In the genomic region with DNA sequence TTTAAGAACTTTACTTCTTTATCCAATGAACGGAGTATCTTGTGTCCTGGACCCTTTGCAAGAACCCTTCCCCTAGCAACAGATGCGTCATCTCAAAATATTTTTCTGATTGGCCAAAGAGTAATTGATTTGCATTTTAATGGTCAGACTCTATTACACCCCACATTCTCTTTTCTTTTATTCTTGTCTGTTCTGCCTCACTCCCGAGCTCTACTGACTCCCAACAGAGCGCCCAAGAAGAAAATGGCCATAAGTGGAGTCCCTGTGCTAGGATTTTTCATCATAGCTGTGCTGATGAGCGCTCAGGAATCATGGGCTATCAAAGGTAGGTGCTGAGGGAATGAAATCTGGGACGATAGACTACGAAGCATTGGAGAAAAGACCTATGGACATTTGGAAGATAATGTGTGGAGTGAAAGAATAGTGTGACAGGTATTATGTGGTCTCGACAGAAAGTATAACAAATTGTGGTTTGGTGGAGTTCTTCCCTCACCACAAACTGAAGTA, we compare ENCODE assay signal across 9 cellular contexts. TPM values are rescaled to one million over a fixed set of nuclear protein-coding genes. Genes with fewer than 3 reads are reported as not detected.
DNase-seq lines count a peak whose midpoint lies in the region; ATAC-seq lines count a peak whose summit lies in the region.
"Had no signal": no experiment of that assay in that cellular context is flagged by ENCODE, and none has a peak within 500 bp of the region (broad histone marks: within the 10 kb centered on the region; RNA-seq: fewer than 3 reads in every experiment).

HLA-DRA (plus strand) TSS at position 180 of the 507 bp plus-strand sequence; CDS start at position 244, 64 bp downstream.

- no peaks in the 10 kb centered on the region for H3K27me3 ChIP-seq in aorta (ENCODE audit: control insufficient read depth in 1 of 2, insufficient read depth in 2 of 2, low read length in 1 of 2)

- H3K27ac ChIP-seq in aorta (ENCODE audit: low read depth in 1 of 2, low read length in 2 of 2) = no peak within 1 kb of the TSS
- H3K27ac ChIP-seq: neutrophil had no signal

- peaks cover 12% of the 10 kb centered on the region for H3K36me3 Mint-ChIP-seq in T-helper 2 cell treated with Interferon-gamma antibody and Interleukin-4, amounts not matched to agents 5 μg/mL and 100 μg/mL, for 36 hours (ENCODE audit: low read depth)
- peaks cover 3% of the 10 kb centered on the region for H3K36me3 Mint-ChIP-seq in effector memory CD8-positive, alpha-beta T cell (ENCODE audit: insufficient read depth)

- no peaks in the 10 kb centered on the region for H3K4me1 ChIP-seq in aorta (ENCODE audit: control insufficient read depth in 1 of 2, insufficient read depth in 2 of 2, low read length in 2 of 2)

- WGBS in aorta, 2 donors = 44 to 45% methylated on average over 8 of the region's 8 CpGs

- ATAC-seq in GM21447 (IDR thresholded peaks at IDR 0.05; ENCODE audit: unreplicated experiment) (peak; percentile 55), aorta (ENCODE audit: low FRiP score) (peak; percentile 80)
- peak; percentile 83 for ATAC-seq in effector memory CD8-positive, alpha-beta T cell (replicated peaks)

- H3K27me3 Mint-ChIP-seq in T-helper 2 cell treated with Interferon-gamma antibody and Interleukin-4, amounts not matched to agents 5 μg/mL and 100 μg/mL, for 36 hours (ENCODE audit: low read depth) = peaks cover 8% of the 10 kb centered on the region
- H3K27me3 Mint-ChIP-seq in effector memory CD8-positive, alpha-beta T cell = peaks cover 0 to 14% of the 10 kb centered on the region in 2 donors

- no peaks in the 10 kb centered on the region for H3K9me3 Mint-ChIP-seq in T-helper 2 cell treated with Interferon-gamma antibody and Interleukin-4, amounts not matched to agents 5 μg/mL and 100 μg/mL, for 36 hours
- H3K9me3 Mint-ChIP-seq in effector memory CD8-positive, alpha-beta T cell = no peaks in the 10 kb centered on the region

- no peaks in the 10 kb centered on the region for H3K36me3 ChIP-seq in aorta (ENCODE audit: control insufficient read depth in 1 of 2, insufficient read depth in 2 of 2, low read length in 1 of 2)
- H3K36me3 ChIP-seq: neutrophil had no signal

- H3K4me3 ChIP-seq in aorta (ENCODE audit: low read length in 2 of 2) = no peak within 1 kb of the TSS

- DNase-seq in DMS53 (lab: John Stamatoyannopoulos, UW) (peak; percentile 51), DMS53 treated with DMSO at 0.1 percent for 48 hours (lab: John Stamatoyannopoulos, UW; ENCODE audit: unreplicated experiment) (no peak), HT-29 (ENCODE audit: low spot score) (peak; percentile 68), medulla oblongata (ENCODE audit: extremely low spot score) (peak; percentile 94), aorta (no peak)
- peak; percentile 26 for DNase-seq in T-helper 2 cell treated with Interferon-gamma antibody and Interleukin-4, amounts not matched to agents 5 μg/mL and 100 μg/mL, for 36 hours (ENCODE audit: low spot score)
- DNase-seq in effector memory CD8-positive, alpha-beta T cell = peak; percentile 68 to 72 (median 70)

- peaks cover 23% of the 10 kb centered on the region for H3K4me1 Mint-ChIP-seq in T-helper 2 cell treated with Interferon-gamma antibody and Interleukin-4, amounts not matched to agents 5 μg/mL and 100 μg/mL, for 36 hours (ENCODE audit: low read depth)
- H3K4me1 Mint-ChIP-seq in effector memory CD8-positive, alpha-beta T cell (ENCODE audit: low read depth in 2 of 2) = peaks cover 9 to 23% of the 10 kb centered on the region in 2 donors

- peak within 1 kb of the TSS; percentile 70 for H3K27ac Mint-ChIP-seq in T-helper 2 cell treated with Interferon-gamma antibody and Interleukin-4, amounts not matched to agents 5 μg/mL and 100 μg/mL, for 36 hours
- H3K27ac Mint-ChIP-seq in effector memory CD8-positive, alpha-beta T cell = peak within 1 kb of the TSS; percentile 81 to 93

- no peaks in the 10 kb centered on the region for H3K9me3 ChIP-seq in aorta (ENCODE audit: control insufficient read depth, low read length)
- H3K9me3 ChIP-seq: neutrophil had no signal

- intact Hi-C loops in aorta (cut with DNase I) = loop anchor here in 1 of 2 donors (10.0 kb wide), 1 partner anchor 185 kb away; no protein-coding TSS in a partner anchor

- peak within 1 kb of the TSS; percentile 77 for H3K4me3 Mint-ChIP-seq in T-helper 2 cell treated with Interferon-gamma antibody and Interleukin-4, amounts not matched to agents 5 μg/mL and 100 μg/mL, for 36 hours
- H3K4me3 Mint-ChIP-seq in effector memory CD8-positive, alpha-beta T cell = peak within 1 kb of the TSS; percentile 73 to 93

RNA-seq across cellular contexts. Expression of gene HLA-DRA, which starts in this region (rescaled TPM):
- not detected in 2 replicates for total RNA-seq in HT-29 (2014; rRNA removed; shearing (Covaris generic))
- total RNA-seq in aorta = 100 to 1,000 TPM; 274 to 605 TPM
- polyA plus RNA-seq in aorta = 100 to 1,000 TPM in 1 of 2 donors, 10 to 100 TPM in 1; 64.0 to 382 TPM

Comparison
In these comparisons a context has a peak if more than half of its experiments do, and no peak if none do; other contexts are left out.
1. RNA of gene HLA-DRA (total RNA-seq): 274 to 605 TPM in aorta; not detected in HT-29; every median in the first group is over 100 times any median in the second.
2. DNase-seq: peak in DMS53 (single experiment), T-helper 2 cell treated with Interferon-gamma antibody and Interleukin-4, amounts not matched to agents 5 μg/mL and 100 μg/mL, for 36 hours (single experiment), effector memory CD8-positive, alpha-beta T cell (3 of 3) and medulla oblongata (single experiment); none in DMS53 treated with DMSO at 0.1 percent for 48 hours (single experiment) and aorta (0 of 2).
3. Peak in DNase-seq in HT-29; RNA of the gene not detected or under 1 TPM.
4. Peak in every context shown above with its lines, with median percentiles within 50 percentile points of each other: ATAC-seq.